Comparison of ENCODE assay signal across 8 cellular contexts in the genomic region with DNA sequence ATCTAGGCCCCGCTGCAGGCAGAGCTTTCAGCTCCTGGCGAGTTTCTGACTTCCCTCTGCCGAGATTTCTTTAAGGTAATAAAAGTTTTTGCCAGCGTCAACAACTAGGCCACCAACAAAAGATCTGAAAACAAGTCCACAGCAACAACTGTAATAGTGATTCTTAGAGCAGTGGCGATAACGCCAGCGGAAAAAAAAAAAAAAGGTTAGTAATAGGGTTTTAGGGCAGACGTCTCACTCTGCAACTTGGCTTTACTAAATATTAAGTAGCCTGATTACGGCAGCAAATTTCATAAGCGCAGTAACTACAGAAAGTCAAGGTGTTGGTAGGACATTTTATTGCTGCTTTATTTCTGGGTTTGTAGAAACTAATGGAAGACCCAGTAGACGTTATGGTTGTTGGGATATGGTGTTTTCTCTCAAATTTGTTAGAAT. TPM values are rescaled to one million over a fixed set of nuclear protein-coding genes. Genes with fewer than 3 reads are reported as not detected.
DNase-seq lines count a peak whose midpoint lies in the region; ATAC-seq, FAIRE-seq and TF ChIP-seq lines count a peak whose summit lies in the region.

No MANE protein-coding gene starts in this region.

- H3K36me3 Mint-ChIP-seq in Calu3 (ENCODE audit: insufficient read depth, unreplicated experiment): peaks cover 31% of the 10 kb centered on the region

- TF ChIP-seq CTCF in Calu3 (IDR thresholded peaks at IDR 0.05; ENCODE audit: unreplicated experiment): no peak
- no peak for TF ChIP-seq CTCF in Panc1 (IDR thresholded peaks at IDR 0.05)
- TF ChIP-seq CTCF in epithelial cell of proximal tubule (conservative IDR thresholded peaks at IDR 0.05; ENCODE audit: low read depth, low read length): no peak
- TF ChIP-seq CTCF in pancreas (IDR thresholded peaks at IDR 0.05): no peak

- H3K27ac Mint-ChIP-seq in Calu3 (ENCODE audit: unreplicated experiment): peak overlapping the region; percentile 99

- H3K4me1 Mint-ChIP-seq in Calu3 (ENCODE audit: low read depth, unreplicated experiment): peaks cover 14% of the 10 kb centered on the region

- POLR2A ChIA-PET in Panc1 (lab: Charles Lee): interaction anchor here (1.0 to 1.2 kb wide), 2 partner anchors 102 to 126 kb away, joined by 3 to 4 read pairs; a partner anchor contains a TSS

- peaks cover 7% of the 10 kb centered on the region; the same call in 1 of the 2 replicates for H3K36me3 ChIP-seq in Panc1 (ENCODE audit: control insufficient read depth, insufficient read depth, low read length)
- H3K36me3 ChIP-seq in pancreas: no peaks in the 10 kb centered on the region

- FAIRE-seq in pancreas (lab: Jason Lieb, UNC): no peak

- no peaks in the 10 kb centered on the region for H3K27me3 Mint-ChIP-seq in Calu3 (ENCODE audit: unreplicated experiment)

- BruUV-seq in Calu3 (replicated peaks; lab: Mats Ljungman, UMichigan) (no TSS peak), Panc1 (replicated peaks; lab: Mats Ljungman, UMichigan) (no TSS peak)

- peak overlapping the region; percentile 93 for H3K4me3 Mint-ChIP-seq in Calu3 (ENCODE audit: low read depth, unreplicated experiment)

- H3K4me3 ChIP-seq in Panc1 (ENCODE audit: low read depth in 2 of 2, low read length in 2 of 2) (peak overlapping the region; percentile 96 to 99), epithelial cell of proximal tubule (ENCODE audit: low read depth, low read length) (peak overlapping the region; percentile 85), pancreas (peak overlapping the region; percentile 61 to 78 (median 74))

- H3K4me1 ChIP-seq in Panc1 (ENCODE audit: control insufficient read depth, insufficient read depth, low read length) (peaks cover 11% of the 10 kb centered on the region), pancreas (peaks cover 0 to 14% (median 10%) of the 10 kb centered on the region in 3 donors)

- intact Hi-C loops in Calu3 (cut with micrococcal nuclease; ENCODE audit: unreplicated experiment): no loop called here
- intact Hi-C loops in Panc1 (cut with micrococcal nuclease; ENCODE audit: unreplicated experiment): loop anchor here (10.0 kb wide), 1 partner anchor 161 kb away; no protein-coding TSS in a partner anchor
- intact Hi-C loops in pancreas (cut with DNase I): no loop called here

- DNase-seq in Calu3: no peak
- no peak for DNase-seq in Panc1 (ENCODE audit: low read depth, low spot score)
- DNase-seq in epithelial cell of proximal tubule (ENCODE audit: low read depth): no peak
- no peak for DNase-seq in pancreas
- DNase-seq in activated CD4-positive, alpha-beta T cell treated with anti-CD3 and anti-CD28 coated beads for 48 hours: no peak

- no peaks in the 10 kb centered on the region for H3K9me3 ChIP-seq in Panc1 (ENCODE audit: control insufficient read depth, insufficient read depth, low read depth, low read length)
- no peaks in the 10 kb centered on the region for H3K9me3 ChIP-seq in pancreas

- 1% methylated on average over 11 of the region's 11 CpGs for WGBS in pancreas, 2 donors

- ATAC-seq in Panc1 (no peak), pancreas (peak in 1 of 4 donors; percentile 1), HG03354 (IDR thresholded peaks at IDR 0.05; ENCODE audit: poor library complexity, severe bottlenecking, unreplicated experiment) (no peak), GM18907 (IDR thresholded peaks at IDR 0.05; ENCODE audit: unreplicated experiment) (no peak), HG02840 (IDR thresholded peaks at IDR 0.05; ENCODE audit: low FRiP score, unreplicated experiment) (no peak)

- H3K27me3 ChIP-seq in Panc1 (ENCODE audit: control insufficient read depth, insufficient read depth, low read length) (no peaks in the 10 kb centered on the region), pancreas (no peaks in the 10 kb centered on the region)

- peak overlapping the region; percentile 97 for H3K27ac ChIP-seq in Panc1 (ENCODE audit: low read length)
- H3K27ac ChIP-seq in pancreas: peak overlapping the region; percentile 78 to 94 (median 85)

- H3K9me3 Mint-ChIP-seq in Calu3 (ENCODE audit: low read depth, unreplicated experiment): no peaks in the 10 kb centered on the region

- in situ Hi-C loops in Panc1 (cut with HindIII; ENCODE audit: low pct_unique_long_range_greater_than_20kb, low sequenced_read_pairs): no loop called here

- CTCF ChIA-PET in Calu3 (lab: Charles Lee) (interaction anchor here (0.5 to 1.5 kb wide), 4 partner anchors 48 to 490 kb away, joined by 3 to 9 read pairs (median 4); a partner anchor contains a TSS), Panc1 (lab: Charles Lee) (no interaction called here)

RNA-seq across cellular contexts. Expression of a gene that starts 0.5 kb away (rescaled TPM):
- 35.1 and 35.3 TPM in 2 replicates for total RNA-seq in Calu3 (2022)
- total RNA-seq in Panc1 (2021; ENCODE audit: unreplicated experiment): 35.5 TPM
- 10.2 TPM for polyA plus RNA-seq in Panc1 (2012; ENCODE audit: insufficient read length)
- 15.9 and 18.1 TPM in 2 replicates for total RNA-seq in epithelial cell of proximal tubule
- 10 to 100 TPM in 3 of 6 donors, 1 to 10 TPM in 3; 7.3 to 13.7 (median 9.6) TPM for total RNA-seq in pancreas
- polyA plus RNA-seq in pancreas: 1 to 10 TPM; 2.1 to 5.2 TPM
